In genomic region chr2:112187046-112187715, GRCh38 we compare ENCODE assay signal across 14 cellular contexts. TPM values are rescaled to one million over a fixed set of nuclear protein-coding genes. Genes with fewer than 3 reads are reported as not detected.
DNase-seq lines count a peak whose midpoint lies in the region; ATAC-seq and TF ChIP-seq lines count a peak whose summit lies in the region.
"Had no signal": no experiment of that assay in that cellular context is flagged by ENCODE, and none has a peak within 500 bp of the region (broad histone marks: within the 10 kb centered on the region; RNA-seq: fewer than 3 reads in every experiment).

No MANE protein-coding gene starts in this region.

- no peak for ATAC-seq in CD8-positive, alpha-beta T cell
- peak; percentile 30 for ATAC-seq in omental fat pad (ENCODE audit: low FRiP score)
- ATAC-seq in HG03135 (IDR thresholded peaks at IDR 0.05; ENCODE audit: unreplicated experiment), result no peak
- ATAC-seq: gastroesophageal sphincter had no signal

- CTCF ChIA-PET in CD8-positive, alpha-beta T cell (lab: Charles Lee), result no interaction called here

- H2AFZ ChIP-seq in OCI-LY3 (ENCODE audit: low read depth, low read length), result 0 out of 2 replicates have a peak overlapping the region, but pooled peaks have one; percentile 64

- peak overlapping the region; percentile 59 for H3K4me3 Mint-ChIP-seq in CD8-positive, alpha-beta T cell

- POLR2A ChIA-PET in CD8-positive, alpha-beta T cell (lab: Charles Lee), result no interaction called here

- no peaks in the 10 kb centered on the region for H3K9me3 Mint-ChIP-seq in CD8-positive, alpha-beta T cell

- no peak for DNase-seq in CD8-positive, alpha-beta T cell
- DNase-seq in activated naive CD4-positive, alpha-beta T cell treated with anti-CD3 and anti-CD28 coated beads, Interleukin-2, amount 50 U/mL, for 16 hours, result peak; percentile 26
- no peak for DNase-seq in omental fat pad (ENCODE audit: low spot score)
- no peak for DNase-seq in DMS153 treated with DMSO at 0.1 percent for 48 hours (lab: John Stamatoyannopoulos, UW; ENCODE audit: unreplicated experiment)
- DNase-seq in GDM1 (lab: John Stamatoyannopoulos, UW), result no peak
- DNase-seq: activated gamma-delta T cell, MV-4-11, NCI-H2171 treated with DMSO at 0.1 percent for 48 hours had no signal

- peak overlapping the region; percentile 100 for H3K27ac Mint-ChIP-seq in CD8-positive, alpha-beta T cell

- no peaks in the 10 kb centered on the region for H4K20me1 ChIP-seq in OCI-LY3 (ENCODE audit: insufficient read depth, low read length)

- intact Hi-C loops in CD8-positive, alpha-beta T cell (cut with DNase I, micrococcal nuclease), result loop anchor here (2.0 to 10.0 kb wide), 5 partner anchors 32 to 988 kb away; partner anchors contain the start of genes TMEM87B (in 2 of the 2), CHCHD5 (in 1 of the 2), POLR1B (in 1 of the 2) and PSD4 (in 1 of the 2)

- H3K9me3 ChIP-seq in CD8-positive, alpha-beta T cell (ENCODE audit: low read length), result no peaks in the 10 kb centered on the region
- H3K9me3 ChIP-seq in OCI-LY3 (ENCODE audit: insufficient read depth, low read length), result no peaks in the 10 kb centered on the region
- H3K9me3 ChIP-seq: gastroesophageal sphincter had no signal

- no peaks in the 10 kb centered on the region for H3K27me3 ChIP-seq in CD8-positive, alpha-beta T cell (ENCODE audit: insufficient read depth, low read length)
- no peaks in the 10 kb centered on the region for H3K27me3 ChIP-seq in OCI-LY3 (ENCODE audit: low read depth, low read length)

- no peak for TF ChIP-seq CTCF in CD8-positive, alpha-beta T cell (IDR thresholded peaks at IDR 0.05)
- TF ChIP-seq CTCF in OCI-LY3 (IDR thresholded peaks at IDR 0.05; ENCODE audit: low read depth, low read length), result no peak
- no peak for TF ChIP-seq CTCF in omental fat pad (IDR thresholded peaks at IDR 0.05)

- no peaks in the 10 kb centered on the region for H3K27me3 Mint-ChIP-seq in CD8-positive, alpha-beta T cell (ENCODE audit: low read depth)

- no peaks in the 10 kb centered on the region for H3K36me3 ChIP-seq in CD8-positive, alpha-beta T cell (ENCODE audit: insufficient read depth, low read length)
- H3K36me3 ChIP-seq in OCI-LY3 (replicated peaks; ENCODE audit: low read depth, low read length), result no peaks in the 10 kb centered on the region
- H3K36me3 ChIP-seq: cardiac muscle cell, gastroesophageal sphincter had no signal

- peak overlapping the region; percentile 16 for H3K4me3 ChIP-seq in CD8-positive, alpha-beta T cell (ENCODE audit: low read depth, low read length)
- no peak overlapping the region for H3K4me3 ChIP-seq in OCI-LY3 (ENCODE audit: low read length)
- H3K4me3 ChIP-seq: cardiac muscle cell, gastroesophageal sphincter, SK-N-MC had no signal

- H3K36me3 Mint-ChIP-seq in CD8-positive, alpha-beta T cell, result no peaks in the 10 kb centered on the region

- H3K4me1 Mint-ChIP-seq in CD8-positive, alpha-beta T cell (ENCODE audit: low read depth), result peaks cover 71% of the 10 kb centered on the region

- no peaks in the 10 kb centered on the region for H3K79me2 ChIP-seq in OCI-LY3 (ENCODE audit: low read length)

- H3K27ac ChIP-seq in CD8-positive, alpha-beta T cell (ENCODE audit: low read depth, low read length), result peak overlapping the region; percentile 72
- no peak overlapping the region for H3K27ac ChIP-seq in OCI-LY3 (ENCODE audit: low read length)
- H3K27ac ChIP-seq: cardiac muscle cell, gastroesophageal sphincter, SK-N-MC, VCaP had no signal

- no peak overlapping the region for H3K9ac ChIP-seq in OCI-LY3 (ENCODE audit: low read length)

- H3K4me1 ChIP-seq in CD8-positive, alpha-beta T cell (ENCODE audit: insufficient read depth, low read length), result peaks cover 37% of the 10 kb centered on the region
- H3K4me1 ChIP-seq in OCI-LY3 (ENCODE audit: low read length), result peaks cover 22% of the 10 kb centered on the region
- H3K4me1 ChIP-seq: gastroesophageal sphincter had no signal

- no peak overlapping the region for H3K4me2 ChIP-seq in OCI-LY3 (ENCODE audit: low read length)

RNA-seq across cellular contexts. Expression of gene FBLN7, which starts 49.0 kb away (rescaled TPM):
- total RNA-seq in CD8-positive, alpha-beta T cell, result 1 to 10 TPM; 2.1 to 2.5 TPM
- total RNA-seq in omental fat pad, result 1 to 10 TPM in 3 of 4 donors, under 1 TPM in 1; 0.44 to 9.5 (median 7.2) TPM
